9 cellular contexts compared by ENCODE assay signal in genomic region chrX:38561951-38562719, GRCh38. TPM values are rescaled to one million over a fixed set of nuclear protein-coding genes. Genes with fewer than 3 reads are reported as not detected.
DNase-seq lines count a peak whose midpoint lies in the region; ATAC-seq and TF ChIP-seq lines count a peak whose summit lies in the region.
"Had no signal": no experiment of that assay in that cellular context is flagged by ENCODE, and none has a peak within 500 bp of the region (broad histone marks: within the 10 kb centered on the region; RNA-seq: fewer than 3 reads in every experiment).

No MANE protein-coding gene starts in this region.

- H3K36me3 ChIP-seq in HCT116 (ENCODE audit: control insufficient read depth in 1 of 2, insufficient read depth in 2 of 2, low read length in 2 of 2): no peaks in the 10 kb centered on the region
- H3K36me3 ChIP-seq in SK-N-MC (ENCODE audit: insufficient read depth, low read length): no peaks in the 10 kb centered on the region

- TF ChIP-seq CTCF in HCT116 (IDR thresholded peaks at IDR 0.05 in 2 of 3, conservative IDR thresholded peaks at IDR 0.05 in 1 of 3; ENCODE audit: borderline replicate concordance in 1 of 3, insufficient read depth in 1 of 3, low read depth in 2 of 3, low read length in 2 of 3): no peak

- intact Hi-C loops in HCT116 (cut with micrococcal nuclease): no loop called here

- peak overlapping the region; percentile 37 to 52 for H3K4me3 ChIP-seq in HCT116 (replicated peaks in 1 of 2; ENCODE audit: low read depth in 1 of 2, low read length in 2 of 2)
- H3K4me3 ChIP-seq in SK-N-MC: peak overlapping the region; percentile 83

- H3K9me3 ChIP-seq in HCT116 (ENCODE audit: control insufficient read depth in 1 of 2, insufficient read depth in 1 of 2, low read depth in 1 of 2, low read length in 2 of 2) (no peaks in the 10 kb centered on the region), SK-N-MC (ENCODE audit: low read depth, low read length) (no peaks in the 10 kb centered on the region)

- no peaks in the 10 kb centered on the region for H4K20me1 ChIP-seq in HCT116 (ENCODE audit: insufficient read depth)

- peaks cover 3 to 5% of the 10 kb centered on the region in 2 experiments; a peak in 2 of 4 replicates for H3K4me1 ChIP-seq in HCT116 (ENCODE audit: control insufficient read depth in 1 of 2, insufficient read depth in 2 of 2, low read length in 2 of 2)

- TF ChIP-seq POLR2A in HCT116 (IDR thresholded peaks at IDR 0.05; ENCODE audit: borderline replicate concordance, extremely low read depth, insufficient read depth, insufficient read length): no peak

- CTCF ChIA-PET in HCT116 (lab: Charles Lee): no interaction called here

- ATAC-seq in HCT116 (no peak), HG02885 (IDR thresholded peaks at IDR 0.05; ENCODE audit: poor library complexity, unreplicated experiment) (no peak)

- BruUV-seq in HCT116 (replicated peaks; lab: Mats Ljungman, UMichigan): no TSS peak

- H3K27me3 ChIP-seq in HCT116 (ENCODE audit: insufficient read depth, low read length): no peaks in the 10 kb centered on the region

- RAD21 ChIA-PET in HCT116 (lab: Charles Lee; ENCODE audit: low non-redundant PET in 1 of 2, low total read pairs in 2 of 2, uncharacterized antibody in 2 of 2, unreplicated experiment in 2 of 2): no interaction called here

- no peak overlapping the region for H3K9ac ChIP-seq in HCT116 (ENCODE audit: low read length)
- peak overlapping the region; percentile 41 for H3K9ac ChIP-seq in SK-N-MC (ENCODE audit: insufficient read length)

- H3K9me2 ChIP-seq in HCT116 (ENCODE audit: insufficient read depth): no peaks in the 10 kb centered on the region

- H2AFZ ChIP-seq in HCT116 (ENCODE audit: low read depth, low read length, poor library complexity, severe bottlenecking): no peak overlapping the region

- H3K79me2 ChIP-seq in HCT116 (ENCODE audit: insufficient read depth, low read length): no peaks in the 10 kb centered on the region

- peak overlapping the region; percentile 74 for H3K4me2 ChIP-seq in HCT116 (ENCODE audit: low read length)

- POLR2A ChIA-PET in HCT116 (lab: Charles Lee): no interaction called here

- no peak overlapping the region for H3K27ac ChIP-seq in HCT116 (ENCODE audit: low read depth, low read length)
- H3K27ac ChIP-seq in SK-N-MC: no peak overlapping the region
- H3K27ac ChIP-seq in caudate nucleus (ENCODE audit: low read depth, low read length): peak overlapping the region; percentile 73

- DNase-seq in HCT116 (ENCODE audit: low read depth, low spot score): no peak
- DNase-seq in SK-N-MC (ENCODE audit: low read depth, low spot score): no peak
- peak in 57 of 61 donors; percentile 2 to 79 (median 38) for DNase-seq in caudate nucleus (lab: John Stamatoyannopoulos, UW)
- peak; percentile 55 for DNase-seq in left kidney (ENCODE audit: low read depth, low spot score)
- peak; percentile 2 to 24 for DNase-seq in stimulated activated CD4-positive, alpha-beta T cell treated with anti-CD3 and anti-CD28 coated beads, Interleukin-4, amount 100 ng/mL, for 4 hours
- no peak for DNase-seq in germinal center (ENCODE audit: low spot score)
- DNase-seq in H4 (ENCODE audit: low spot score): no peak

- TF ChIP-seq RAD21 in HCT116 (IDR thresholded peaks at IDR 0.05; ENCODE audit: low read depth): no peak

TF ChIP-seq in HCT116, 20 proteins besides CTCF, POLR2A, EP300 and RAD21:
- no peak for TF ChIP-seq SRF (IDR thresholded peaks at IDR 0.05; ENCODE audit: low read depth)
- TF ChIP-seq ZFX (IDR thresholded peaks at IDR 0.05): no peak
- no peak for TF ChIP-seq EZH2 (IDR thresholded peaks at IDR 0.05)
- TF ChIP-seq JUND (IDR thresholded peaks at IDR 0.05): no peak
- no peak for TF ChIP-seq CBX3 (IDR thresholded peaks at IDR 0.05; ENCODE audit: low read depth)
- TF ChIP-seq POLR2AphosphoS5 (IDR thresholded peaks at IDR 0.05; ENCODE audit: low read depth, low read length): no peak
- TF ChIP-seq ZNF274 (IDR thresholded peaks at IDR 0.05; ENCODE audit: low read depth, low read length): no peak
- TF ChIP-seq EZH2phosphoT487 (IDR thresholded peaks at IDR 0.05; ENCODE audit: borderline replicate concordance): no peak
- no peak for TF ChIP-seq CEBPB (IDR thresholded peaks at IDR 0.05; ENCODE audit: low read depth)
- no peak for TF ChIP-seq SIN3A (IDR thresholded peaks at IDR 0.05; ENCODE audit: low read depth)
- no peak for TF ChIP-seq TCF7L2 (IDR thresholded peaks at IDR 0.05; ENCODE audit: borderline replicate concordance, extremely low read depth, insufficient read depth, insufficient read length)
- TF ChIP-seq REST (IDR thresholded peaks at IDR 0.05; ENCODE audit: low read depth): no peak
- TF ChIP-seq FOSL1 (IDR thresholded peaks at IDR 0.05; ENCODE audit: low read depth): no peak
- TF ChIP-seq MAX (IDR thresholded peaks at IDR 0.05): no peak
- TF ChIP-seq EGR1 (IDR thresholded peaks at IDR 0.05; ENCODE audit: low read depth): no peak
TF ChIP-seq in HCT116: peak in this region for 0.

RNA-seq across cellular contexts. Expression of gene TSPAN7, which starts 0.8 kb away (rescaled TPM):
- total RNA-seq in HCT116 (2021; ENCODE audit: unreplicated experiment): 2.9 TPM
- polyA plus RNA-seq in HCT116 (2012): 2.6 and 2.8 TPM in 2 replicates
- 8.8 and 14.6 TPM in 2 replicates for total RNA-seq in H4 (2014; rRNA removed; shearing (Covaris generic))
- total RNA-seq: M059J had no signal

Comparison
In these comparisons a context has a peak if more than half of its experiments do, and no peak if none do; other contexts are left out.
1. DNase-seq: peak in caudate nucleus (57 of 61), left kidney (single experiment) and stimulated activated CD4-positive, alpha-beta T cell treated with anti-CD3 and anti-CD28 coated beads, Interleukin-4, amount 100 ng/mL, for 4 hours (2 of 2); none in HCT116 (single experiment), SK-N-MC (single experiment), germinal center (single experiment) and H4 (single experiment).